1 cellular context compared by ENCODE assay signal in genomic region chr13:107069107-107069776, GRCh38.
TF ChIP-seq lines count a peak whose summit lies in the region.

No MANE protein-coding gene starts in this region.

TF ChIP-seq in GM23338, 12 proteins besides CTCF, POLR2A, EP300 and RAD21 (continued from another document):
- TF ChIP-seq ETS1 (IDR thresholded peaks at IDR 0.05) (no peak), REST (IDR thresholded peaks at IDR 0.05; ENCODE audit: unreplicated experiment) (no peak)
